12 cellular contexts compared by ENCODE assay signal in the genomic region with DNA sequence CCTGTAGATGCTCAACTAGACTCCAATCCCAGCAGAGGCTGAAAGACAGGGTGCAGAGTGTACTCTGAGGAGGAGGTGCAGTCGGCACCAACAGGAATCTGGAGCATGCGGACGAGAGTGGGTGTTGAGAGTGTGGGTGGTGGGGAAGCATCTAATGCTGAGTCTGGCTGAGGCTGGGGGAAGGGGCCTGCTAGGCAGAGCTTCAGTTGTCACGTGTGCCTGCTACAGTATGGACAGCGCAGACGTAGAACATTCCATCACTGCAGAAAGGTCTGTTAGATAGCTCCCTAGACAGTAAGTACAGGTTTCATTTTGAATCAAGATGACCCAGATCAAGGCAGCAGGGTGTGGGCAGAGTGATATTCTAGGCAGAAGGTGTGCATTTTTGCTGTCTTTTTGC.
DNase-seq lines count a peak whose midpoint lies in the region; ATAC-seq lines count a peak whose summit lies in the region.
"Had no signal": no experiment of that assay in that cellular context is flagged by ENCODE, and none has a peak within 500 bp of the region (broad histone marks: within the 10 kb centered on the region; RNA-seq: fewer than 3 reads in every experiment).

No MANE protein-coding gene starts in this region.

- DNase-seq in CD1c-positive myeloid dendritic cell (ENCODE audit: extremely low spot score) (peak; percentile 5), iris pigment epithelial cell (ENCODE audit: low read depth) (peak; percentile 22), iPS-NIHi11 (ENCODE audit: low spot score) (no peak), iPS-NIHi7 (ENCODE audit: extremely low spot score) (no peak)
- DNase-seq in activated effector memory CD4-positive, alpha-beta T cell treated with Interleukin-2 at 50 U/mL for 16 hours, result no peak
- DNase-seq: activated CD8-positive, alpha-beta memory T cell treated with anti-CD3 and anti-CD28 coated beads, Interleukin-2, amount 50 U/mL, for 48 hours; NCI-H2107; stimulated activated CD4-positive, alpha-beta T cell treated with anti-CD3 and anti-CD28 coated beads, Interleukin-4, amount 100 ng/mL, for 1 hour; thyroid gland had no signal

- ATAC-seq in GM18861 (IDR thresholded peaks at IDR 0.05; ENCODE audit: unreplicated experiment) (peak; percentile 38), HG03378 (IDR thresholded peaks at IDR 0.05; ENCODE audit: unreplicated experiment) (peak; percentile 58), GM19395 (IDR thresholded peaks at IDR 0.05; ENCODE audit: unreplicated experiment) (no peak)

Comparison
In these comparisons a context has a peak if more than half of its experiments do, and no peak if none do; other contexts are left out.
1. DNase-seq: peak in CD1c-positive myeloid dendritic cell (single experiment) and iris pigment epithelial cell (single experiment); none in activated effector memory CD4-positive, alpha-beta T cell treated with Interleukin-2 at 50 U/mL for 16 hours (single experiment), iPS-NIHi11 (single experiment) and iPS-NIHi7 (single experiment).